ENCODE assay signal across 9 cellular contexts in the genomic region with DNA sequence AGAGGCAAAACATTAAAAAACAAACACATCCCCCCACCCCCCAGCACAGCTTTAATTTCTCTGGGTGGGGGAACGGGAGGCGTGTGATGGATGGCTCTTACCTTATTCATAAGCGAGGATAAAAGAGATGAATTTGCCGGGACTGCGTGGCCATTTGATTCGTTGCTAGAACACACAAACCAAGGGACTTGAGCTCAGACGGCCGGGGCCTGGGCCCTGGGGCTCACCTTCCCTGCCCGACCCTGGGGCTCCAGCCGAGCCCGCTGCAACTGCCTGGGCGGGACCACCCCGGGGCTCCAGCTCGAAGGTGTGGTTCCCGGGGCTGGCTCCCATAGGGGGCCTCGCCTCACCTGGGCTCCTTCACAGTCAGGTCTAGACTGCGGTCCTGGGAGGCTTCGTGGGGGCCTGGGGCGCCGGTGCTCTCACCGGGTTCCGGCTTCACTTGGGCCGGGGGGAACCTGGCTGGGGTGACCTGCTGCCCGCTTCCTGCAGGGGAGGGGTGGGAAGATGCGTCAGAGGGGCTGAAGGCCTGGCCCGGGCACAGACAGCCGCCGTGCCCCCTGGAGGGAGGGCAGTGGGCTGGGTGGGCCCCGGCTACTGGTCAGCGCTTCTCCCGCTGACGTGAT.
"Had no signal": no experiment of that assay in that cellular context is flagged by ENCODE, and none has a peak within 500 bp of the region (broad histone marks: within the 10 kb centered on the region; RNA-seq: fewer than 3 reads in every experiment).

No MANE protein-coding gene starts in this region.

- H3K4me3 ChIP-seq: lung, vagina had no signal

- ATAC-seq: activated naive CD8-positive, alpha-beta T cell treated with anti-CD3 and anti-CD28 coated beads, Interleukin-2, amount 50 U/mL, for 24 hours; foreskin keratinocyte; naive thymus-derived CD4-positive, alpha-beta T cell had no signal

- H3K27me3 ChIP-seq: foreskin keratinocyte, vagina had no signal

- H3K27ac ChIP-seq: foreskin keratinocyte, vagina had no signal

- H3K9me3 ChIP-seq: vagina had no signal

- H3K4me1 Mint-ChIP-seq: activated naive CD8-positive, alpha-beta T cell treated with anti-CD3 and anti-CD28 coated beads, Interleukin-2, amount 50 U/mL, for 24 hours; naive thymus-derived CD4-positive, alpha-beta T cell had no signal

- DNase-seq: activated CD4-positive, alpha-beta memory T cell treated with anti-CD3 and anti-CD28 coated beads for 36 hours; activated naive CD4-positive, alpha-beta T cell; activated naive CD8-positive, alpha-beta T cell treated with anti-CD3 and anti-CD28 coated beads, Interleukin-2, amount 50 U/mL, for 24 hours; foreskin keratinocyte; head of caudate nucleus; naive thymus-derived CD4-positive, alpha-beta T cell; stimulated activated naive CD4-positive, alpha-beta T cell had no signal

- H3K27me3 Mint-ChIP-seq: activated CD4-positive, alpha-beta memory T cell treated with anti-CD3 and anti-CD28 coated beads for 36 hours; activated naive CD8-positive, alpha-beta T cell treated with anti-CD3 and anti-CD28 coated beads, Interleukin-2, amount 50 U/mL, for 24 hours; naive thymus-derived CD4-positive, alpha-beta T cell had no signal

- H3K4me1 ChIP-seq: foreskin keratinocyte, vagina had no signal

- H3K4me3 Mint-ChIP-seq: activated CD4-positive, alpha-beta memory T cell treated with anti-CD3 and anti-CD28 coated beads for 36 hours; activated naive CD8-positive, alpha-beta T cell treated with anti-CD3 and anti-CD28 coated beads, Interleukin-2, amount 50 U/mL, for 24 hours; naive thymus-derived CD4-positive, alpha-beta T cell had no signal

- H3K9me3 Mint-ChIP-seq: activated CD4-positive, alpha-beta memory T cell treated with anti-CD3 and anti-CD28 coated beads for 36 hours; activated naive CD8-positive, alpha-beta T cell treated with anti-CD3 and anti-CD28 coated beads, Interleukin-2, amount 50 U/mL, for 24 hours; naive thymus-derived CD4-positive, alpha-beta T cell had no signal

- H3K27ac Mint-ChIP-seq: activated CD4-positive, alpha-beta memory T cell treated with anti-CD3 and anti-CD28 coated beads for 36 hours; activated naive CD8-positive, alpha-beta T cell treated with anti-CD3 and anti-CD28 coated beads, Interleukin-2, amount 50 U/mL, for 24 hours; naive thymus-derived CD4-positive, alpha-beta T cell had no signal
